Comparison of ENCODE assay signal across 9 cellular contexts in genomic region chr20:13800728-13801134, GRCh38. TPM values are rescaled to one million over a fixed set of nuclear protein-coding genes. Genes with fewer than 3 reads are reported as not detected.
DNase-seq lines count a peak whose midpoint lies in the region; ATAC-seq and TF ChIP-seq lines count a peak whose summit lies in the region.
"Had no signal": no experiment of that assay in that cellular context is flagged by ENCODE, and none has a peak within 500 bp of the region (broad histone marks: within the 10 kb centered on the region; RNA-seq: fewer than 3 reads in every experiment).

No MANE protein-coding gene starts in this region.

- intact Hi-C loops in IMR-90 (cut with micrococcal nuclease), result no loop called here

- DNase-seq in A172 (ENCODE audit: low spot score), result peak; percentile 79
- peak; percentile 85 for DNase-seq in IMR-90
- peak; percentile 84 for DNase-seq in amniotic epithelial cell (ENCODE audit: low read depth)
- peak; percentile 55 for DNase-seq in hepatocyte (ENCODE audit: low spot score)
- DNase-seq in tibial nerve (ENCODE audit: low spot score in 2 of 2), result peak; percentile 49 to 50
- DNase-seq in activated naive CD4-positive, alpha-beta T cell treated with anti-CD3 and anti-CD28 coated beads, Interleukin-2, amount 50 U/mL, for 72 hours (ENCODE audit: low spot score in 2 of 2), result no peak
- DNase-seq in stimulated activated CD4-positive, alpha-beta T cell treated with anti-CD3 and anti-CD28 coated beads, Interleukin-4, amount 100 ng/mL, for 1 hour, result no peak
- DNase-seq: naive B cell had no signal

- no peak overlapping the region for H2BK15ac ChIP-seq in IMR-90 (ENCODE audit: low read depth, low read length)

- no peak overlapping the region for H2AFZ ChIP-seq in IMR-90 (replicated peaks; ENCODE audit: low read length, poor library complexity)
- H2AFZ ChIP-seq in hepatocyte, result no peak overlapping the region

- no peak overlapping the region for H3K23ac ChIP-seq in IMR-90 (ENCODE audit: low read depth, low read length)

- dilution Hi-C loops in IMR-90 (cut with HindIII; ENCODE audit: low sequenced_read_pairs, unreplicated experiment), result no loop called here

- peaks cover 4 to 6% of the 10 kb centered on the region in 2 donors for H3K36me3 Mint-ChIP-seq in activated naive CD4-positive, alpha-beta T cell treated with anti-CD3 and anti-CD28 coated beads, Interleukin-2, amount 50 U/mL, for 72 hours

- H3K14ac ChIP-seq in IMR-90 (replicated peaks; ENCODE audit: low read depth, low read length), result no peak overlapping the region

- H3K4me3 ChIP-seq in IMR-90 (ENCODE audit: insufficient read depth, low read depth, low read length) (no peak overlapping the region), hepatocyte (no peak overlapping the region), tibial nerve (no peak overlapping the region)

- H3K36me3 ChIP-seq in IMR-90 (ENCODE audit: control insufficient read depth, insufficient read depth, low read length) (peaks cover 30% of the 10 kb centered on the region), hepatocyte (replicated peaks; ENCODE audit: insufficient read depth, low read depth) (no peaks in the 10 kb centered on the region), tibial nerve (peaks cover 0 to 88% (median 5%) of the 10 kb centered on the region in 3 donors)

- TF ChIP-seq RAD21 in IMR-90 (IDR thresholded peaks at IDR 0.05; ENCODE audit: low read length), result no peak

- H4K20me1 ChIP-seq in IMR-90 (ENCODE audit: insufficient read depth, low read length), result peaks cover 5% of the 10 kb centered on the region; the same call in 1 of the 2 replicates
- H4K20me1 ChIP-seq in hepatocyte (ENCODE audit: insufficient read depth, poor library complexity, severe bottlenecking), result no peaks in the 10 kb centered on the region

- ATAC-seq in IMR-90 (ENCODE audit: low read depth) (peak; percentile 97), HG02884 (IDR thresholded peaks at IDR 0.05; ENCODE audit: unreplicated experiment) (no peak)
- no peak for ATAC-seq in activated naive CD4-positive, alpha-beta T cell treated with anti-CD3 and anti-CD28 coated beads, Interleukin-2, amount 50 U/mL, for 72 hours

- no peaks in the 10 kb centered on the region; a peak in 3 of 4 replicates for H3K79me1 ChIP-seq in IMR-90 (ENCODE audit: low read depth in 1 of 2, low read length in 2 of 2)

- no peak overlapping the region for H3K9ac ChIP-seq in IMR-90 (ENCODE audit: low read depth, low read length)

- in situ Hi-C loops in IMR-90 (cut with MboI; ENCODE audit: low sequenced_read_pairs), result no loop called here

- no peak overlapping the region for H2AK5ac ChIP-seq in IMR-90 (ENCODE audit: low read depth, low read length)

- H4K91ac ChIP-seq in IMR-90 (ENCODE audit: insufficient read depth, low read depth, low read length), result no peak overlapping the region

- no peak for TF ChIP-seq POLR2A in IMR-90 (IDR thresholded peaks at IDR 0.05; ENCODE audit: low read depth, low read length)
- no peak for TF ChIP-seq POLR2A in tibial nerve (IDR thresholded peaks at IDR 0.05)

- CTCF ChIA-PET in IMR-90 (lab: Yijun Ruan, JAX), result interaction anchor here (0.6 to 1.2 kb wide), 2 partner anchors 12 to 29 kb away, joined by 4 to 6 read pairs; no protein-coding TSS in a partner anchor

- 0% methylated on average over 2 of the region's 7 CpGs; no CpG with 5 or more reads in 1 of the 2 experiments for WGBS in IMR-90 (ENCODE audit: extremely low coverage in 2 of 2, insufficient read length in 1 of 2), 2 experiments
- 51% methylated on average over 7 of the region's 7 CpGs for WGBS in hepatocyte (ENCODE audit: low lambda C conversion rate, missing lambda C conversion rate)
- WGBS in tibial nerve, 2 donors, result 28 to 49% methylated on average over 7 of the region's 7 CpGs

- H3K4me1 ChIP-seq in IMR-90 (ENCODE audit: control insufficient read depth, insufficient read depth, low read length) (0 out of 2 replicates have a peak, but pooled peaks cover 2% of the 10 kb centered on the region), hepatocyte (ENCODE audit: insufficient read depth) (no peaks in the 10 kb centered on the region), tibial nerve (peaks cover 0 to 13% (median 0%) of the 10 kb centered on the region in 4 donors)

- TF ChIP-seq CTCF in IMR-90 (conservative IDR thresholded peaks at IDR 0.05; ENCODE audit: low read depth, low read length) (no peak), hepatocyte (IDR thresholded peaks at IDR 0.05; ENCODE audit: poor library complexity) (no peak), tibial nerve (IDR thresholded peaks at IDR 0.05) (no peak)

- no peak for TF ChIP-seq EP300 in tibial nerve (IDR thresholded peaks at IDR 0.05)

- H4K5ac ChIP-seq in IMR-90 (ENCODE audit: low read depth, low read length), result no peak overlapping the region

- H3K27ac ChIP-seq in IMR-90 (ENCODE audit: insufficient read depth, low read length) (no peak overlapping the region), hepatocyte (no peak overlapping the region), tibial nerve (no peak overlapping the region)

- no TSS peak for BruUV-seq in IMR-90 (replicated peaks; lab: Mats Ljungman, UMichigan)

- no peak overlapping the region for H2BK20ac ChIP-seq in IMR-90 (ENCODE audit: low read depth, low read length)

- H3K27ac Mint-ChIP-seq in activated naive CD4-positive, alpha-beta T cell treated with anti-CD3 and anti-CD28 coated beads, Interleukin-2, amount 50 U/mL, for 72 hours, result peak overlapping the region in 1 of 2 donors; percentile 77

- H3K9me1 ChIP-seq in IMR-90 (ENCODE audit: insufficient read depth, low read length), result peaks cover 2% of the 10 kb centered on the region; the same call in 1 of the 2 replicates

- no peaks in the 10 kb centered on the region for H3K79me2 ChIP-seq in hepatocyte

- H3K9me2 ChIP-seq in hepatocyte (replicated peaks; ENCODE audit: insufficient read depth), result no peaks in the 10 kb centered on the region

- no peaks in the 10 kb centered on the region for H3K9me3 ChIP-seq in IMR-90 (ENCODE audit: control insufficient read depth, insufficient read depth, low read length)
- no peaks in the 10 kb centered on the region for H3K9me3 ChIP-seq in hepatocyte (ENCODE audit: low read depth)
- no peaks in the 10 kb centered on the region for H3K9me3 ChIP-seq in tibial nerve

- no peaks in the 10 kb centered on the region for H3K27me3 ChIP-seq in IMR-90 (ENCODE audit: control insufficient read depth, insufficient read depth, low read length)
- H3K27me3 ChIP-seq in hepatocyte, result no peaks in the 10 kb centered on the region
- no peaks in the 10 kb centered on the region for H3K27me3 ChIP-seq in tibial nerve

- no peak overlapping the region for H3K4ac ChIP-seq in IMR-90 (ENCODE audit: low read depth, low read length)

- POLR2A ChIA-PET in IMR-90 (lab: Charles Lee; ENCODE audit: unreplicated experiment), result interaction anchor here (0.5 kb wide), 1 partner anchor 12 kb away, joined by 3 read pairs; no protein-coding TSS in a partner anchor

- H4K8ac ChIP-seq in IMR-90 (ENCODE audit: low read depth in 2 of 2, low read length in 2 of 2), result no peak overlapping the region

- no peak overlapping the region for H3K56ac ChIP-seq in IMR-90 (ENCODE audit: extremely low read depth, insufficient read depth, low read length)

- H2BK5ac ChIP-seq in IMR-90 (ENCODE audit: low read depth, low read length, poor library complexity, severe bottlenecking), result no peak overlapping the region

- H3K18ac ChIP-seq in IMR-90 (ENCODE audit: low read depth, low read length), result no peak overlapping the region

- H2BK120ac ChIP-seq in IMR-90 (ENCODE audit: low read depth, low read length), result no peak overlapping the region

- no peak overlapping the region for H2AK9ac ChIP-seq in IMR-90 (replicated peaks; ENCODE audit: low read depth, low read length, poor library complexity)

- H3K9me3 Mint-ChIP-seq in activated naive CD4-positive, alpha-beta T cell treated with anti-CD3 and anti-CD28 coated beads, Interleukin-2, amount 50 U/mL, for 72 hours, result no peaks in the 10 kb centered on the region
- H3K9me3 Mint-ChIP-seq: naive B cell had no signal

- H3K4me2 ChIP-seq in IMR-90 (ENCODE audit: low read depth, low read length), result no peak overlapping the region
- no peak overlapping the region for H3K4me2 ChIP-seq in hepatocyte

TF ChIP-seq in IMR-90, 13 proteins besides CTCF, POLR2A, EP300 and RAD21:
- TF ChIP-seq CHD1 (IDR thresholded peaks at IDR 0.05; ENCODE audit: low read depth, low read length) (no peak), MXI1 (IDR thresholded peaks at IDR 0.05; ENCODE audit: borderline replicate concordance, low read depth, low read length) (peak; percentile 56; the same call in 1 of the 2 replicates), RCOR1 (IDR thresholded peaks at IDR 0.05; ENCODE audit: insufficient replicate concordance, low read length) (peak; percentile 94), BHLHE40 (IDR thresholded peaks at IDR 0.05; ENCODE audit: low read depth, low read length) (peak; percentile 28; the same call in 1 of the 2 replicates)

RNA-seq across cellular contexts. Expression of gene NDUFAF5, which starts 15.9 kb away (rescaled TPM):
- 38.8 and 62.8 TPM in 2 replicates for total RNA-seq in A172 (2014; rRNA removed; shearing (Covaris generic))
- 6.8 and 22.8 TPM in 2 replicates for total RNA-seq in IMR-90 (2012; rRNA removed)
- polyA plus RNA-seq in IMR-90 (2012; rRNA removed), result 11.9 and 12.3 TPM in 2 replicates
- polyA plus RNA-seq in IMR-90 (2012; cell fraction: cytosol; rRNA removed), result 2.0 and 3.3 TPM in 2 replicates
- 2.2 and 28.3 TPM in 2 replicates for polyA plus RNA-seq in IMR-90 (2012; cell fraction: nucleus; rRNA removed; ENCODE audit: low replicate concordance)
- 16.6 and 19.9 TPM in 2 replicates for total RNA-seq in hepatocyte
- polyA plus RNA-seq in hepatocyte, result 21.3 and 21.7 TPM in 2 replicates
- total RNA-seq in tibial nerve, result 10 to 100 TPM; 11.2 to 32.1 (median 21.2) TPM
- total RNA-seq in activated naive CD4-positive, alpha-beta T cell treated with anti-CD3 and anti-CD28 coated beads, Interleukin-2, amount 50 U/mL, for 72 hours, result 10 to 100 TPM; 22.6 to 39.1 TPM

RNA-seq across cellular contexts. Expression of gene ESF1, which starts 16.0 kb away (rescaled TPM):
- 15.6 and 20.9 TPM in 2 replicates for total RNA-seq in A172 (2014; rRNA removed; shearing (Covaris generic))
- total RNA-seq in IMR-90 (2012; rRNA removed) (2.7 and 5.3 TPM in 2 replicates), hepatocyte (9.3 and 11.8 TPM in 2 replicates), tibial nerve (10 to 100 TPM; 14.9 to 28.0 (median 16.5) TPM)
- polyA plus RNA-seq in IMR-90 (2012; rRNA removed) (2.1 and 2.6 TPM in 2 replicates), hepatocyte (6.8 and 8.7 TPM in 2 replicates)
- polyA plus RNA-seq in IMR-90 (2012; cell fraction: cytosol; rRNA removed), result 0.09 and 0.14 TPM in 2 replicates
- polyA plus RNA-seq in IMR-90 (2012; cell fraction: nucleus; rRNA removed; ENCODE audit: low replicate concordance), result 0.09 and 0.94 TPM in 2 replicates
- total RNA-seq in activated naive CD4-positive, alpha-beta T cell treated with anti-CD3 and anti-CD28 coated beads, Interleukin-2, amount 50 U/mL, for 72 hours, result 10 to 100 TPM; 10.9 to 18.4 TPM

Comparison
In these comparisons a context has a peak if more than half of its experiments do, and no peak if none do; other contexts are left out.
1. DNase-seq: peak in A172 (single experiment), IMR-90 (single experiment), amniotic epithelial cell (single experiment), hepatocyte (single experiment) and tibial nerve (2 of 2); none in activated naive CD4-positive, alpha-beta T cell treated with anti-CD3 and anti-CD28 coated beads, Interleukin-2, amount 50 U/mL, for 72 hours (0 of 2) and stimulated activated CD4-positive, alpha-beta T cell treated with anti-CD3 and anti-CD28 coated beads, Interleukin-4, amount 100 ng/mL, for 1 hour (single experiment).